In the genomic region with DNA sequence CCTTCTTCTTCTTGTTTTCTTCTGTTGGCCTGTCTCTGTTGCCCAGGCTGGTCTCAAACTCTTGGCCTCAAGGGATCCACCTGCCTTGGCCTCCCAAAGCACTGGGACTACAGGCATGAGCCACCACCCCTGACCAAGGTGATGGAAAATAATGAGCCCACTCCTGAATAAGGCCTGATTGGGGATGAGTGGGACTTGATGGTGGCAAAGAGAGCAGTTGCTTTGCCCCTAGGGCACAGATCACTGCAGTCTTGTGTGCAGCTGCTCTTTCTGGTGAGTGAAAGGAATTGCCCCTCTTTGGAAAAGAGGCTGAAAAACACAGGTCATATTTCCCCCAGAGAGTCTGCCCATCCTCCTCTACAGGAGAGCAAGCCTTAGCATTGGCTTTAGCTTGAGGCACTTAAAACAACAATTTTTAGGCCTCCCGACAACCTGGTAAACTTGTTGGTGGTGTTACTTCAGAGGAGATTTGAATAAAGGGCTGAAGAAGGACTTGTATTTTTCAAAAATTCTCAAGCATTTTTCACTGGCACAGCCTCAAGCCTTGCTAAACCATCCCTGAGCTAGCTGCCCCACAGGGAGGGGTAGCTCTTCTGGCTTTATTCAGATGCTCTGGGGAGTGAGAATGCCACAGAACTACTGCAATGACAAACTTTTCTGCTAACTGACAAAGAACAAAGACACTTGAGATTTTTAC, we compare ENCODE assay signal across 1 cellular context.
TF ChIP-seq lines count a peak whose summit lies in the region.

No MANE protein-coding gene starts in this region.

TF ChIP-seq in GM12878, 131 proteins besides CTCF, POLR2A, EP300 and RAD21:
- TF ChIP-seq RB1 (IDR thresholded peaks at IDR 0.05; ENCODE audit: borderline replicate concordance), result no peak
- 0 out of 2 replicates have a peak, but pooled peaks have one; percentile 10 for TF ChIP-seq RUNX3 (IDR thresholded peaks at IDR 0.05; ENCODE audit: low read length)
